Comparison of ENCODE assay signal across 1 cellular context in genomic region chr6:151867361-151867869, GRCh38. TPM values are rescaled to one million over a fixed set of nuclear protein-coding genes. Genes with fewer than 3 reads are reported as not detected.
"Had no signal": no experiment of that assay in that cellular context is flagged by ENCODE, and none has a peak within 500 bp of the region (broad histone marks: within the 10 kb centered on the region; RNA-seq: fewer than 3 reads in every experiment).

No MANE protein-coding gene starts in this region.

RNA-seq across cellular contexts. Expression of gene ESR1, which starts 59.9 kb away (rescaled TPM):
- total RNA-seq: SJSA1 had no signal
